28 cellular contexts compared by ENCODE assay signal in the genomic region with DNA sequence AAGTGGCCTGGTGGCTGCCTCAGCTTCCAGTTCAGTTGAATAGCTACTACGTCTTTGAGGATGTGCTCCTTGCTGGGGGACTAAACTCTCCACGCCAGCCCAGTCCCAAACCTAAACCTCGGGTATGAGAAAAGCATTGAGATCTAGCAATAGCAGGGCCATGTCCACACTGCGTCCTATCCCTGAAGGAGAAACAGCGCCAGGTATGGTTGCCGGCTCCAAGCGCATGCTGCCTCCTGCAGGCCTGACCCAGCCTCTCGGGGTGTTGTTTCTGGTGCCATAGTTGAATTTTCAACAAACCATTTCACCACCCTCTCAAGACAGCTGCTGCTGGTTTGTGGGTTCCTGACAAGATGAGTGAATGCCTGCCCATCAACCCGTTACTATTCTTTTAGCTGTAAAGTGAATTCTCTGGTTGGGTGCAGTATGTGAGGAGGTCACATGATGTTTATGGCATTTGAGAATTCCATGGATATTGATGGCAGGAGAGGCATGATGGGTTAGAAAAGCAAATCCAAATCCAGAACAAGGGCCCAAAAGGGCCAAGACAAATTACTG. TPM values are rescaled to one million over a fixed set of nuclear protein-coding genes. Genes with fewer than 3 reads are reported as not detected.
DNase-seq lines count a peak whose midpoint lies in the region; ATAC-seq and TF ChIP-seq lines count a peak whose summit lies in the region.
"Had no signal": no experiment of that assay in that cellular context is flagged by ENCODE, and none has a peak within 500 bp of the region (broad histone marks: within the 10 kb centered on the region; RNA-seq: fewer than 3 reads in every experiment).

No MANE protein-coding gene starts in this region.

- H3K4me2 ChIP-seq in OCI-LY7 (ENCODE audit: low read length) = no peak overlapping the region
- no peak overlapping the region for H3K4me2 ChIP-seq in mammary epithelial cell (ENCODE audit: insufficient read depth, low read depth, low read length)

- 0 out of 2 replicates have a peak, but pooled peaks have one; percentile 14 for TF ChIP-seq CTCF in OCI-LY7 (conservative IDR thresholded peaks at IDR 0.05; ENCODE audit: low read length)
- TF ChIP-seq CTCF in mammary epithelial cell (conservative IDR thresholded peaks at IDR 0.05 in 1 of 2, IDR thresholded peaks at IDR 0.05 in 1 of 2; ENCODE audit: extremely low read depth in 1 of 2, insufficient read depth in 1 of 2, low read depth in 1 of 2, low read length in 2 of 2) = no peak

- H3K27me3 ChIP-seq in skeletal muscle tissue (ENCODE audit: control insufficient read depth in 3 of 3, insufficient read depth in 3 of 3, low read length in 3 of 3) (no peaks in the 10 kb centered on the region), mammary epithelial cell (ENCODE audit: insufficient read depth, low read length) (no peaks in the 10 kb centered on the region)
- H3K27me3 ChIP-seq: foreskin keratinocyte, tibial artery had no signal

- H3K9ac ChIP-seq in skeletal muscle tissue (ENCODE audit: low read depth in 1 of 3, low read length in 3 of 3) (no peak overlapping the region), mammary epithelial cell (ENCODE audit: insufficient read depth, low read length) (no peak overlapping the region)

- H3K79me2 ChIP-seq in OCI-LY7 (ENCODE audit: insufficient read depth, low read depth, low read length) (no peaks in the 10 kb centered on the region), mammary epithelial cell (ENCODE audit: insufficient read depth, low read length) (no peaks in the 10 kb centered on the region)

- BruUV-seq in OCI-LY7 (replicated peaks; lab: Mats Ljungman, UMichigan) (no TSS peak), mammary epithelial cell (replicated peaks; lab: Mats Ljungman, UMichigan) (no TSS peak)

- CTCF ChIA-PET in OCI-LY7 (lab: Charles Lee; ENCODE audit: unreplicated experiment) (no interaction called here), mammary epithelial cell (lab: Charles Lee; ENCODE audit: low non-redundant PET) (no interaction called here)

- in situ Hi-C loops in mammary epithelial cell (cut with MboI; ENCODE audit: low sequenced_read_pairs in 2 of 2) = loop anchor here in 1 of 2 donors (10.0 kb wide), 1 partner anchor 287 kb away; no protein-coding TSS in a partner anchor

- DNase-seq in left ventricle myocardium superior (no peak), left cardiac atrium (no peak), OCI-LY7 (ENCODE audit: low spot score) (no peak), left lobe of liver (ENCODE audit: low spot score) (peak; percentile 44), mammary epithelial cell (no peak)
- no peak for DNase-seq in NK-92 treated with Interleukin-12 subunit alpha and Interleukin-12 subunit beta, amount 100 ng/mL, for 24 hours (lab: John Stamatoyannopoulos, UW)
- DNase-seq: activated CD4-positive, alpha-beta T cell treated with anti-CD3 and anti-CD28 coated beads, Interleukin-2, amount 50 U/mL, for 48 hours; activated gamma-delta T cell; activated T-cell treated with anti-CD3 and anti-CD28 coated beads for 4 hours; CD4-positive, CD25-positive, alpha-beta regulatory T cell; dermis blood vessel endothelial cell; foreskin keratinocyte; HCEC 1CT; hypothalamus; mesenchymal stem cell; naive thymus-derived CD4-positive, alpha-beta T cell; NCI-H1417; NCI-H2107; NCI-H524; stimulated activated CD4-positive, alpha-beta T cell treated with anti-CD3 and anti-CD28 coated beads, Interleukin-2, amount 100 ng/mL, for 48 hours; stimulated activated naive CD8-positive, alpha-beta T cell treated with anti-CD3 and anti-CD28 coated beads, Interleukin-15, Interleukin-2, amounts not matched to agents 100 U/mL and 50 U/mL, for 24 hours; T-helper 1 cell; tibial artery had no signal

- intact Hi-C loops in left ventricle myocardium superior (cut with micrococcal nuclease) = no loop called here
- intact Hi-C loops in left cardiac atrium (cut with DNase I) = loop anchor here in 1 of 2 donors (10.0 kb wide), 1 partner anchor 277 kb away; no protein-coding TSS in a partner anchor
- intact Hi-C loops in OCI-LY7 (cut with micrococcal nuclease; ENCODE audit: unreplicated experiment) = no loop called here
- intact Hi-C loops in mammary epithelial cell (cut with micrococcal nuclease) = no loop called here

- dilution Hi-C loops in mammary epithelial cell (cut with HindIII; ENCODE audit: low sequenced_read_pairs) = no loop called here

- H3K9me3 ChIP-seq in OCI-LY7 (ENCODE audit: low read length) (no peaks in the 10 kb centered on the region), skeletal muscle tissue (ENCODE audit: control insufficient read depth in 3 of 3, low read length in 3 of 3) (no peaks in the 10 kb centered on the region), mammary epithelial cell (replicated peaks; ENCODE audit: insufficient read depth, low read length) (no peaks in the 10 kb centered on the region)
- H3K9me3 ChIP-seq: tibial artery had no signal

- H2AFZ ChIP-seq in OCI-LY7 (ENCODE audit: low read length) (no peak overlapping the region), mammary epithelial cell (ENCODE audit: low read depth, low read length) (no peak overlapping the region)

- 95% methylated on average over 9 of the region's 9 CpGs for WGBS in mammary epithelial cell (ENCODE audit: low coverage, missing lambda C conversion rate)

- H3K36me3 ChIP-seq in OCI-LY7 (ENCODE audit: insufficient read depth, low read length) (no peaks in the 10 kb centered on the region), skeletal muscle tissue (ENCODE audit: control insufficient read depth in 3 of 3, insufficient read depth in 3 of 3, low read length in 3 of 3) (peaks cover 41 to 42% (median 41%) of the 10 kb centered on the region in 3 donors), mammary epithelial cell (ENCODE audit: insufficient read depth, low read length) (no peaks in the 10 kb centered on the region)

- H3K4me3 ChIP-seq in OCI-LY7 (ENCODE audit: low read depth, low read length, poor library complexity, severe bottlenecking) (no peak overlapping the region), skeletal muscle tissue (ENCODE audit: low read length in 3 of 3) (no peak overlapping the region), mammary epithelial cell (replicated peaks in 1 of 3; ENCODE audit: insufficient read depth in 1 of 3, low read depth in 2 of 3, low read length in 3 of 3) (no peak overlapping the region)
- H3K4me3 ChIP-seq: skin epidermis, tibial artery had no signal

- no peaks in the 10 kb centered on the region for H3K9me2 ChIP-seq in OCI-LY7 (ENCODE audit: insufficient read depth, low read length)

- H3K4me1 ChIP-seq in OCI-LY7 (ENCODE audit: insufficient read depth, low read length, poor library complexity, severe bottlenecking) (no peaks in the 10 kb centered on the region), skeletal muscle tissue (ENCODE audit: control insufficient read depth in 3 of 3, insufficient read depth in 3 of 3, low read length in 3 of 3) (peaks cover 21 to 52% (median 38%) of the 10 kb centered on the region in 3 donors), mammary epithelial cell (ENCODE audit: insufficient read depth, low read length) (no peaks in the 10 kb centered on the region)
- H3K4me1 ChIP-seq: foreskin keratinocyte had no signal

- POLR2A ChIA-PET in OCI-LY7 (lab: Charles Lee) = no interaction called here

- H3K27ac ChIP-seq in OCI-LY7 (ENCODE audit: low read depth, low read length, poor library complexity, severe bottlenecking) (no peak overlapping the region), skeletal muscle tissue (ENCODE audit: low read depth, low read length) (peak overlapping the region; percentile 36), mammary epithelial cell (ENCODE audit: insufficient read depth, low read depth, low read length) (no peak overlapping the region)
- H3K27ac ChIP-seq: foreskin keratinocyte, skin epidermis had no signal

- H4K20me1 ChIP-seq in OCI-LY7 (ENCODE audit: insufficient read depth, low read length) (no peaks in the 10 kb centered on the region), mammary epithelial cell (ENCODE audit: insufficient read depth, low read length) (no peaks in the 10 kb centered on the region)

- ATAC-seq in left ventricle myocardium superior (peak; percentile 16), left cardiac atrium (no peak), left lobe of liver (peak; percentile 48), GM21447 (IDR thresholded peaks at IDR 0.05; ENCODE audit: unreplicated experiment) (no peak)
- ATAC-seq: foreskin keratinocyte; naive thymus-derived CD4-positive, alpha-beta T cell; stimulated activated naive CD8-positive, alpha-beta T cell treated with anti-CD3 and anti-CD28 coated beads, Interleukin-15, Interleukin-2, amounts not matched to agents 100 U/mL and 50 U/mL, for 24 hours had no signal

RNA-seq across cellular contexts. Expression of a gene that starts 13.0 kb away (rescaled TPM):
- total RNA-seq in left ventricle myocardium superior (0.50 TPM), left cardiac atrium (under 1 TPM; 0.13 to 0.18 TPM), OCI-LY7 (2022) (not detected in 2 replicates), left lobe of liver (64.6 TPM), skeletal muscle tissue (0.52 TPM), mammary epithelial cell (under 1 TPM in 1 of 2 donors, not detected in 1; 0.17 TPM)
- not detected in 2 replicates for total RNA-seq in OCI-LY7 (2014; rRNA removed; shearing (Covaris generic))
- polyA plus RNA-seq in mammary epithelial cell = not detected
- polyA minus RNA-seq in mammary epithelial cell = not detected
- total RNA-seq: CD4-positive, CD25-positive, alpha-beta regulatory T cell; dermis blood vessel endothelial cell; endothelial cell of umbilical vein; foreskin keratinocyte; naive thymus-derived CD4-positive, alpha-beta T cell had no signal
- polyA plus RNA-seq: CD4-positive, CD25-positive, alpha-beta regulatory T cell; endothelial cell of umbilical vein; foreskin keratinocyte; keratinocyte; naive thymus-derived CD4-positive, alpha-beta T cell had no signal

RNA-seq across cellular contexts. Expression of a gene that starts 54.4 kb away (rescaled TPM):
- 118 TPM for total RNA-seq in left ventricle myocardium superior
- total RNA-seq in left cardiac atrium = 10 to 100 TPM; 59.9 to 75.7 TPM
- 0.16 and 1.8 TPM in 2 replicates for total RNA-seq in OCI-LY7 (2014; rRNA removed; shearing (Covaris generic))
- total RNA-seq in OCI-LY7 (2022) = 0.15 and 0.23 TPM in 2 replicates
- total RNA-seq in left lobe of liver = 2.7 TPM
- 33.4 TPM for total RNA-seq in skeletal muscle tissue
- under 1 TPM; 0.16 to 0.33 TPM for total RNA-seq in mammary epithelial cell
- 0.09 TPM for polyA plus RNA-seq in mammary epithelial cell
- polyA minus RNA-seq in mammary epithelial cell = not detected
- polyA plus RNA-seq: CD4-positive, CD25-positive, alpha-beta regulatory T cell had no signal

Comparison
In these comparisons a context has a peak if more than half of its experiments do, and no peak if none do; other contexts are left out.
1. ATAC-seq: peak in left ventricle myocardium superior (single experiment) and left lobe of liver (single experiment); none in left cardiac atrium (0 of 2) and GM21447 (single experiment).
2. RNA of a gene that starts 13.0 kb away (total RNA-seq): 64.6 TPM in left lobe of liver (single experiment); 0.52 TPM in skeletal muscle tissue (single experiment), 0.50 TPM in left ventricle myocardium superior (single experiment), 0.13 to 0.18 TPM in left cardiac atrium, 0.17 TPM in mammary epithelial cell and not detected in OCI-LY7; every median in the first group is over 10 times any median in the second.